Comparison of ENCODE assay signal across 11 cellular contexts in the genomic region with DNA sequence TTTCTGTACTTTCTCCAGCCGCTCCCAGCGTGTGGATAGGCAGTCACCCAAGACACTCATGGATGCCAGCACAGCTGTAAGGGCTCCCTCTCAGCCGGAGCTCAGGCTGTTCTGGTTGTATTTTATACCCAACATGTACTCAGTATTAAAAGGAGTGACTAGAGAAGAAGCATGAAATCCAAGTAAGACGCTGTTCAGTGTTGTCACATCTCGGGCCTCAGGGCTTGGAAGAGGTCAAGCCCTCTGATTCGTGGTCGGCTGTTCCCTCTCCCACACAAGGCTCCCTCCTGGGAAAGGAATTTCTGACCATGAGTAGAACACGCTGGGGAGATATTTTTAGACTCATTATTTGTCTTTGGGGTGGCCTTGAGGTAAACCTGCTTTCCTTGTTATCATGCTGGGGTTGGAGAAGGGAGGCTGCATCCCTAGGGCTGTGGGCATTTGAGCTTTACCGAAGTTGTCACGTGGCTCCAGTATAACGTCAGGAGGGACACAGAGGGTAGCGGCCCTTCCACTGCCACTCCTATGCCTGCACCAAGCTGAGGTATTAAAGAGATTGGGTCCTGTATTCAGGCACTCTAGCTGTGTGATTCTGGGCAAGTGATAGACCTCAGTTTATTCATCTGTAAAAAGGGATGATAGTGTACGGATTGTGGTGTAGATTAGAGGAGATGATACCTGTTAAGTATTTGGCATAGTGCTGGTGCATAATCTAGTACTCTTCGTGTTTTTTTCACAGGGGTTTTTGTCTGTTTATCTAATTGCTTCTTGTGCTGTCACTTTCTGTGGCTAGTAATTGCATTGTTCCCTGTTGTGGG. TPM values are rescaled to one million over a fixed set of nuclear protein-coding genes. Genes with fewer than 3 reads are reported as not detected.
DNase-seq lines count a peak whose midpoint lies in the region; ATAC-seq, FAIRE-seq and TF ChIP-seq lines count a peak whose summit lies in the region.
"Had no signal": no experiment of that assay in that cellular context is flagged by ENCODE, and none has a peak within 500 bp of the region (broad histone marks: within the 10 kb centered on the region; RNA-seq: fewer than 3 reads in every experiment).

No MANE protein-coding gene starts in this region.

- TF ChIP-seq EP300 in A549 (IDR thresholded peaks at IDR 0.05): no peak

- ATAC-seq in A549 (peak; percentile 23 to 68; a peak in 4 of 6 replicates), lung (ENCODE audit: insufficient read depth, low FRiP score) (peak; percentile 47), HG03354 (IDR thresholded peaks at IDR 0.05; ENCODE audit: poor library complexity, severe bottlenecking, unreplicated experiment) (no peak)
- ATAC-seq: mucosa of descending colon had no signal

- POLR2A ChIA-PET in A549 (lab: Yijun Ruan, JAX): no interaction called here

- TF ChIP-seq RAD21 in A549 (conservative IDR thresholded peaks at IDR 0.05 in 1 of 2, IDR thresholded peaks at IDR 0.05 in 1 of 2): no peak

- TF ChIP-seq CTCF in A549 (IDR thresholded peaks at IDR 0.05): no peak
- TF ChIP-seq CTCF in breast epithelium (IDR thresholded peaks at IDR 0.05): no peak
- no peak for TF ChIP-seq CTCF in lung (IDR thresholded peaks at IDR 0.05; ENCODE audit: control extremely low read depth, extremely low read depth)

- H3K4me1 ChIP-seq in A549: 0 out of 3 replicates have a peak, but pooled peaks cover 4% of the 10 kb centered on the region
- H3K4me1 ChIP-seq in breast epithelium: no peaks in the 10 kb centered on the region
- H3K4me1 ChIP-seq in lung (ENCODE audit: control insufficient read depth in 2 of 2, insufficient read depth in 2 of 2, low read length in 2 of 2): peaks cover 9 to 32% of the 10 kb centered on the region in 2 donors

- TF ChIP-seq POLR2A in A549 (IDR thresholded peaks at IDR 0.05; ENCODE audit: low read length) (no peak), breast epithelium (IDR thresholded peaks at IDR 0.05) (no peak)

- intact Hi-C loops in breast epithelium (cut with DNase I; ENCODE audit: low total_unique reads): no loop called here

- peak overlapping the region; percentile 16; the same call in 1 of the 3 replicates for H3K4me2 ChIP-seq in A549

- H3K27ac ChIP-seq in A549 (no peak overlapping the region), breast epithelium (peak overlapping the region; percentile 3 to 30), lung (ENCODE audit: low read depth in 1 of 2, low read length in 1 of 2) (peak overlapping the region; percentile 58)
- H3K27ac ChIP-seq: SK-N-MC had no signal

- FAIRE-seq in A549 (lab: Jason Lieb, UNC): no peak

- CTCF ChIA-PET in A549 (lab: Yijun Ruan, JAX): interaction anchor here (0.6 to 1.8 kb wide), 7 partner anchors 8 to 286 kb away, joined by 3 to 5 read pairs (median 3); no protein-coding TSS in a partner anchor

- H3K36me3 ChIP-seq in breast epithelium: no peaks in the 10 kb centered on the region
- peaks cover 0 to 2% of the 10 kb centered on the region in 2 donors for H3K36me3 ChIP-seq in lung (ENCODE audit: control insufficient read depth in 2 of 2, insufficient read depth in 2 of 2, low read length in 2 of 2)

- no peaks in the 10 kb centered on the region for H3K27me3 ChIP-seq in breast epithelium
- H3K27me3 ChIP-seq in lung (ENCODE audit: control insufficient read depth, insufficient read depth): no peaks in the 10 kb centered on the region

- H3K4me3 ChIP-seq in A549 (no peak overlapping the region), breast epithelium (no peak overlapping the region), lung (no peak overlapping the region)
- H3K4me3 ChIP-seq: mucosa of descending colon, SK-N-MC had no signal

- DNase-seq in A549 (ENCODE audit: low read depth in 1 of 2, low spot score in 1 of 2) (peak in 1 of 2 experiments; percentile 40), HCEC 1CT (peak; percentile 96), breast epithelium (ENCODE audit: low spot score in 2 of 2) (no peak), lung (ENCODE audit: low spot score) (no peak), DMS53 (lab: John Stamatoyannopoulos, UW) (no peak), DMS 273 (lab: John Stamatoyannopoulos, UW; ENCODE audit: unreplicated experiment) (no peak)
- DNase-seq in activated naive CD4-positive, alpha-beta T cell treated with Interleukin-2 at 50 U/mL for 16 hours: no peak
- DNase-seq: mucosa of descending colon, NCI-H1436 had no signal

- H3K9me3 ChIP-seq in A549 (no peaks in the 10 kb centered on the region), breast epithelium (no peaks in the 10 kb centered on the region), lung (ENCODE audit: control insufficient read depth in 2 of 2, insufficient read depth in 1 of 2, low read length in 1 of 2) (no peaks in the 10 kb centered on the region)
- H3K9me3 ChIP-seq: mucosa of descending colon had no signal

- 54% methylated on average over 14 of the region's 14 CpGs for WGBS in A549 (ENCODE audit: missing lambda C conversion rate)
- 54 to 72% methylated on average over 14 of the region's 14 CpGs for WGBS in lung, 2 donors

TF ChIP-seq in A549, 52 proteins besides CTCF, POLR2A, EP300 and RAD21:
- TF ChIP-seq BHLHE40 (IDR thresholded peaks at IDR 0.05; ENCODE audit: low read depth, low read length) (no peak), HDAC2 (IDR thresholded peaks at IDR 0.05) (no peak), TP53 (CRISPR knock-in tag; IDR thresholded peaks at IDR 0.05) (no peak), RFX5 (IDR thresholded peaks at IDR 0.05) (no peak), HEYL (CRISPR knock-in tag; IDR thresholded peaks at IDR 0.05) (no peak), RNF2 (IDR thresholded peaks at IDR 0.05; ENCODE audit: borderline replicate concordance, low read depth) (no peak), FOSL2 (IDR thresholded peaks at IDR 0.05) (no peak), FOSL2 (CRISPR knock-in tag; IDR thresholded peaks at IDR 0.05) (no peak), MAZ (IDR thresholded peaks at IDR 0.05; ENCODE audit: borderline replicate concordance, low read depth, low read length) (no peak), SREBF2 (IDR thresholded peaks at IDR 0.05) (no peak), ESRRA (IDR thresholded peaks at IDR 0.05; ENCODE audit: borderline replicate concordance, low read length) (no peak), CEBPB (IDR thresholded peaks at IDR 0.05) (no peak), JUN (IDR thresholded peaks at IDR 0.05) (no peak), POLR2AphosphoS2 (conservative IDR thresholded peaks at IDR 0.05; ENCODE audit: low read length) (no peak)
- TF ChIP-seq, protein P1, sequence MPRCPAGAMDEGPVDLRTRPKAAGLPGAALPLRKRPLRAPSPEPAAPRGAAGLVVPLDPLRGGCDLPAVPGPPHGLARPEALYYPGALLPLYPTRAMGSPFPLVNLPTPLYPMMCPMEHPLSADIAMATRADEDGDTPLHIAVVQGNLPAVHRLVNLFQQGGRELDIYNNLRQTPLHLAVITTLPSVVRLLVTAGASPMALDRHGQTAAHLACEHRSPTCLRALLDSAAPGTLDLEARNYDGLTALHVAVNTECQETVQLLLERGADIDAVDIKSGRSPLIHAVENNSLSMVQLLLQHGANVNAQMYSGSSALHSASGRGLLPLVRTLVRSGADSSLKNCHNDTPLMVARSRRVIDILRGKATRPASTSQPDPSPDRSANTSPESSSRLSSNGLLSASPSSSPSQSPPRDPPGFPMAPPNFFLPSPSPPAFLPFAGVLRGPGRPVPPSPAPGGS (IDR thresholded peaks at IDR 0.05): no peak
- TF ChIP-seq, protein P2, sequence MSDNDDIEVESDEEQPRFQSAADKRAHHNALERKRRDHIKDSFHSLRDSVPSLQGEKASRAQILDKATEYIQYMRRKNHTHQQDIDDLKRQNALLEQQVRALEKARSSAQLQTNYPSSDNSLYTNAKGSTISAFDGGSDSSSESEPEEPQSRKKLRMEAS (IDR thresholded peaks at IDR 0.05): no peak
- TF ChIP-seq, protein P3, sequence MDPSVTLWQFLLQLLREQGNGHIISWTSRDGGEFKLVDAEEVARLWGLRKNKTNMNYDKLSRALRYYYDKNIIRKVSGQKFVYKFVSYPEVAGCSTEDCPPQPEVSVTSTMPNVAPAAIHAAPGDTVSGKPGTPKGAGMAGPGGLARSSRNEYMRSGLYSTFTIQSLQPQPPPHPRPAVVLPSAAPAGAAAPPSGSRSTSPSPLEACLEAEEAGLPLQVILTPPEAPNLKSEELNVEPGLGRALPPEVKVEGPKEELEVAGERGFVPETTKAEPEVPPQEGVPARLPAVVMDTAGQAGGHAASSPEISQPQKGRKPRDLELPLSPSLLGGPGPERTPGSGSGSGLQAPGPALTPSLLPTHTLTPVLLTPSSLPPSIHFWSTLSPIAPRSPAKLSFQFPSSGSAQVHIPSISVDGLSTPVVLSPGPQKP (IDR thresholded peaks at IDR 0.05; ENCODE audit: low read depth, low read length): no peak
- TF ChIP-seq, protein P4, sequence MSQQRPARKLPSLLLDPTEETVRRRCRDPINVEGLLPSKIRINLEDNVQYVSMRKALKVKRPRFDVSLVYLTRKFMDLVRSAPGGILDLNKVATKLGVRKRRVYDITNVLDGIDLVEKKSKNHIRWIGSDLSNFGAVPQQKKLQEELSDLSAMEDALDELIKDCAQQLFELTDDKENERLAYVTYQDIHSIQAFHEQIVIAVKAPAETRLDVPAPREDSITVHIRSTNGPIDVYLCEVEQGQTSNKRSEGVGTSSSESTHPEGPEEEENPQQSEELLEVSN (IDR thresholded peaks at IDR 0.05; ENCODE audit: borderline replicate concordance, low read depth): no peak
- TF ChIP-seq, protein P5, sequence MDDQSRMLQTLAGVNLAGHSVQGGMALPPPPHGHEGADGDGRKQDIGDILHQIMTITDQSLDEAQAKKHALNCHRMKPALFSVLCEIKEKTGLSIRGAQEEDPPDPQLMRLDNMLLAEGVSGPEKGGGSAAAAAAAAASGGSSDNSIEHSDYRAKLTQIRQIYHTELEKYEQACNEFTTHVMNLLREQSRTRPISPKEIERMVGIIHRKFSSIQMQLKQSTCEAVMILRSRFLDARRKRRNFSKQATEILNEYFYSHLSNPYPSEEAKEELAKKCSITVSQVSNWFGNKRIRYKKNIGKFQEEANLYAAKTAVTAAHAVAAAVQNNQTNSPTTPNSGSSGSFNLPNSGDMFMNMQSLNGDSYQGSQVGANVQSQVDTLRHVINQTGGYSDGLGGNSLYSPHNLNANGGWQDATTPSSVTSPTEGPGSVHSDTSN (IDR thresholded peaks at IDR 0.05): no peak

RNA-seq across cellular contexts. Expression of a gene that starts 34.1 kb away (rescaled TPM):
- polyA plus RNA-seq in A549 (2011; rRNA removed): 1.1 and 1.2 TPM in 2 replicates
- polyA plus RNA-seq in A549 (2012; cell fraction: cytosol; rRNA removed): 0.53 and 0.56 TPM in 2 replicates
- polyA plus RNA-seq in A549 (2012; cell fraction: nucleus; rRNA removed): 0.74 and 2.2 TPM in 2 replicates
- polyA plus RNA-seq in A549 (2017; fragmentation: RNase III; extraction: RNeasy Plus Mini Kit Qiagen cat#74134 plus additional on column Dnase treatment): 0.32 to 0.42 TPM (median 0.37 TPM) in 3 replicates
- 1.6 and 2.4 TPM in 2 replicates for polyA minus RNA-seq in A549 (2011; rRNA and poly(A)+ RNA removed)
- 10 to 100 TPM in 2 of 3 donors, 1 to 10 TPM in 1; 9.8 to 39.2 (median 19.9) TPM for total RNA-seq in breast epithelium
- total RNA-seq in lung: 10 to 100 TPM; 13.6 to 43.1 TPM
- 10 to 100 TPM; 18.9 to 22.6 TPM for polyA plus RNA-seq in lung

Comparison
In these comparisons a context has a peak if more than half of its experiments do, and no peak if none do; other contexts are left out.
1. H3K27ac ChIP-seq: peak in breast epithelium (2 of 2) and lung (2 of 2); none in A549 (0 of 2).